Comparison of ENCODE assay signal across 2 cellular contexts in the genomic region with DNA sequence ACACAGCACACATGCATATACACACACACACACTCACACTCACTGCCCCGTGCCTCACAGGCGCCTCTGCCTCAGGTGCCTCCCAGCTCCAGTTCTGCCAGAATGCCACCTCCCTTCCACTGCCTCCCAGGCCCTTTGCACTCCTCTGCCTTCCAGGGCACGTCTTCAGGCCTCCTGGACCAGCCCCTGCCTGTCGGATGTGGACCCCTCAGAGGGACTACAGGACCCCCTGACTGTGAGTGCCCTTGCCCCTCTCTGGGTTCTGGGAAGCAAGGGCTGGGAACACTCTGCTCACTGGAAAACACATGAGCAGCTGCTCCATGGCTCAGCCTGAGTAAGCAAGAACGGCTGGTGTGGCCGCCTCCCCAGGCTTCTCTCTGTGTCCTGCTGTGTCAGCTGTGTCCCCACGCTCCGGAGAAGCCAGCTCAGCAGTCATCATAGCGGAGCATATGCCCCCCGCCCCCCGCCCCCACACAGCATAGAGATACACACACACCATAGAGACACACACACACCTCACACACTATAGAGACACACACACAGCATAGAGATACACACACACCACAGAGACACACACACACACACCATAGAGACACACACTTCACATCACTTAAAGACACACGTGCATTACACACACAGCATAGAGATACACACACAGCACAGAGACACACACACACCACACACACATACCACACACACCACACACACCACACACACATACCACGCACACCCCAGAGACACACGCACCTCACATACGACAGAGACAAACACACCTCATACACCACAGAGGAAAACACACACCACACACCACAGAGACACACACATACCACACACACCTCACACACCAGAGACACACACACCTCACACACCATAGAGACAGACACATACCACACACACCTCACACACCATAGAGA.
TF ChIP-seq lines count a peak whose summit lies in the region.

No MANE protein-coding gene starts in this region.

TF ChIP-seq in GM23338, 12 proteins besides CTCF, POLR2A, EP300 and RAD21 (continues in another document):
- TF ChIP-seq STAT1 (IDR thresholded peaks at IDR 0.05; ENCODE audit: unreplicated experiment) (no peak), EZH2phosphoT487 (IDR thresholded peaks at IDR 0.05; ENCODE audit: unreplicated experiment) (no peak), ZNF331 (CRISPR knock-in tag; IDR thresholded peaks at IDR 0.05; ENCODE audit: low read depth) (no peak), JUNB (IDR thresholded peaks at IDR 0.05; ENCODE audit: unreplicated experiment) (no peak), CREB1 (CRISPR knock-in tag; IDR thresholded peaks at IDR 0.05; ENCODE audit: low read depth) (no peak)
- TF ChIP-seq, protein P1, sequence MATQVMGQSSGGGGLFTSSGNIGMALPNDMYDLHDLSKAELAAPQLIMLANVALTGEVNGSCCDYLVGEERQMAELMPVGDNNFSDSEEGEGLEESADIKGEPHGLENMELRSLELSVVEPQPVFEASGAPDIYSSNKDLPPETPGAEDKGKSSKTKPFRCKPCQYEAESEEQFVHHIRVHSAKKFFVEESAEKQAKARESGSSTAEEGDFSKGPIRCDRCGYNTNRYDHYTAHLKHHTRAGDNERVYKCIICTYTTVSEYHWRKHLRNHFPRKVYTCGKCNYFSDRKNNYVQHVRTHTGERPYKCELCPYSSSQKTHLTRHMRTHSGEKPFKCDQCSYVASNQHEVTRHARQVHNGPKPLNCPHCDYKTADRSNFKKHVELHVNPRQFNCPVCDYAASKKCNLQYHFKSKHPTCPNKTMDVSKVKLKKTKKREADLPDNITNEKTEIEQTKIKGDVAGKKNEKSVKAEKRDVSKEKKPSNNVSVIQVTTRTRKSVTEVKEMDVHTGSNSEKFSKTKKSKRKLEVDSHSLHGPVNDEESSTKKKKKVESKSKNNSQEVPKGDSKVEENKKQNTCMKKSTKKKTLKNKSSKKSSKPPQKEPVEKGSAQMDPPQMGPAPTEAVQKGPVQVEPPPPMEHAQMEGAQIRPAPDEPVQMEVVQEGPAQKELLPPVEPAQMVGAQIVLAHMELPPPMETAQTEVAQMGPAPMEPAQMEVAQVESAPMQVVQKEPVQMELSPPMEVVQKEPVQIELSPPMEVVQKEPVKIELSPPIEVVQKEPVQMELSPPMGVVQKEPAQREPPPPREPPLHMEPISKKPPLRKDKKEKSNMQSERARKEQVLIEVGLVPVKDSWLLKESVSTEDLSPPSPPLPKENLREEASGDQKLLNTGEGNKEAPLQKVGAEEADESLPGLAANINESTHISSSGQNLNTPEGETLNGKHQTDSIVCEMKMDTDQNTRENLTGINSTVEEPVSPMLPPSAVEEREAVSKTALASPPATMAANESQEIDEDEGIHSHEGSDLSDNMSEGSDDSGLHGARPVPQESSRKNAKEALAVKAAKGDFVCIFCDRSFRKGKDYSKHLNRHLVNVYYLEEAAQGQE (IDR thresholded peaks at IDR 0.05; ENCODE audit: unreplicated experiment), result no peak
- TF ChIP-seq, protein P2, sequence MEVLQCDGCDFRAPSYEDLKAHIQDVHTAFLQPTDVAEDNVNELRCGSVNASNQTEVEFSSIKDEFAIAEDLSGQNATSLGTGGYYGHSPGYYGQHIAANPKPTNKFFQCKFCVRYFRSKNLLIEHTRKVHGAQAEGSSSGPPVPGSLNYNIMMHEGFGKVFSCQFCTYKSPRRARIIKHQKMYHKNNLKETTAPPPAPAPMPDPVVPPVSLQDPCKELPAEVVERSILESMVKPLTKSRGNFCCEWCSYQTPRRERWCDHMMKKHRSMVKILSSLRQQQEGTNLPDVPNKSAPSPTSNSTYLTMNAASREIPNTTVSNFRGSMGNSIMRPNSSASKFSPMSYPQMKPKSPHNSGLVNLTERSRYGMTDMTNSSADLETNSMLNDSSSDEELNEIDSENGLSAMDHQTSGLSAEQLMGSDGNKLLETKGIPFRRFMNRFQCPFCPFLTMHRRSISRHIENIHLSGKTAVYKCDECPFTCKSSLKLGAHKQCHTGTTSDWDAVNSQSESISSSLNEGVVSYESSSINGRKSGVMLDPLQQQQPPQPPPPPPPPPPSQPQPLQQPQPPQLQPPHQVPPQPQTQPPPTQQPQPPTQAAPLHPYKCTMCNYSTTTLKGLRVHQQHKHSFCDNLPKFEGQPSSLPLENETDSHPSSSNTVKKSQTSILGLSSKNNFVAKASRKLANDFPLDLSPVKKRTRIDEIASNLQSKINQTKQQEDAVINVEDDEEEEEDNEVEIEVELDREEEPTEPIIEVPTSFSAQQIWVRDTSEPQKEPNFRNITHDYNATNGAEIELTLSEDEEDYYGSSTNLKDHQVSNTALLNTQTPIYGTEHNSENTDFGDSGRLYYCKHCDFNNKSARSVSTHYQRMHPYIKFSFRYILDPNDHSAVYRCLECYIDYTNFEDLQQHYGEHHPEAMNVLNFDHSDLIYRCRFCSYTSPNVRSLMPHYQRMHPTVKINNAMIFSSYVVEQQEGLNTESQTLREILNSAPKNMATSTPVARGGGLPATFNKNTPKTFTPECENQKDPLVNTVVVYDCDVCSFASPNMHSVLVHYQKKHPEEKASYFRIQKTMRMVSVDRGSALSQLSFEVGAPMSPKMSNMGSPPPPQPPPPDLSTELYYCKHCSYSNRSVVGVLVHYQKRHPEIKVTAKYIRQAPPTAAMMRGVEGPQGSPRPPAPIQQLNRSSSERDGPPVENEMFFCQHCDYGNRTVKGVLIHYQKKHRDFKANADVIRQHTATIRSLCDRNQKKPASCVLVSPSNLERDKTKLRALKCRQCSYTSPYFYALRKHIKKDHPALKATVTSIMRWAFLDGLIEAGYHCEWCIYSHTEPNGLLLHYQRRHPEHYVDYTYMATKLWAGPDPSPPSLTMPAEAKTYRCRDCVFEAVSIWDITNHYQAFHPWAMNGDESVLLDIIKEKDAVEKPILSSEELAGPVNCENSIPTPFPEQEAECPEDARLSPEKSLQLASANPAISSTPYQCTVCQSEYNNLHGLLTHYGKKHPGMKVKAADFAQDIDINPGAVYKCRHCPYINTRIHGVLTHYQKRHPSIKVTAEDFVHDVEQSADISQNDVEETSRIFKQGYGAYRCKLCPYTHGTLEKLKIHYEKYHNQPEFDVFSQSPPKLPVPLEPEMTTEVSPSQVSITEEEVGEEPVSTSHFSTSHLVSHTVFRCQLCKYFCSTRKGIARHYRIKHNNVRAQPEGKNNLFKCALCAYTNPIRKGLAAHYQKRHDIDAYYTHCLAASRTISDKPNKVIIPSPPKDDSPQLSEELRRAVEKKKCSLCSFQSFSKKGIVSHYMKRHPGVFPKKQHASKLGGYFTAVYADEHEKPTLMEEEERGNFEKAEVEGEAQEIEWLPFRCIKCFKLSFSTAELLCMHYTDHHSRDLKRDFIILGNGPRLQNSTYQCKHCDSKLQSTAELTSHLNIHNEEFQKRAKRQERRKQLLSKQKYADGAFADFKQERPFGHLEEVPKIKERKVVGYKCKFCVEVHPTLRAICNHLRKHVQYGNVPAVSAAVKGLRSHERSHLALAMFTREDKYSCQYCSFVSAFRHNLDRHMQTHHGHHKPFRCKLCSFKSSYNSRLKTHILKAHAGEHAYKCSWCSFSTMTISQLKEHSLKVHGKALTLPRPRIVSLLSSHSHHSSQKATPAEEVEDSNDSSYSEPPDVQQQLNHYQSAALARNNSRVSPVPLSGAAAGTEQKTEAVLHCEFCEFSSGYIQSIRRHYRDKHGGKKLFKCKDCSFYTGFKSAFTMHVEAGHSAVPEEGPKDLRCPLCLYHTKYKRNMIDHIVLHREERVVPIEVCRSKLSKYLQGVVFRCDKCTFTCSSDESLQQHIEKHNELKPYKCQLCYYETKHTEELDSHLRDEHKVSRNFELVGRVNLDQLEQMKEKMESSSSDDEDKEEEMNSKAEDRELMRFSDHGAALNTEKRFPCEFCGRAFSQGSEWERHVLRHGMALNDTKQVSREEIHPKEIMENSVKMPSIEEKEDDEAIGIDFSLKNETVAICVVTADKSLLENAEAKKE (CRISPR knock-in tag; IDR thresholded peaks at IDR 0.05), result no peak

TF ChIP-seq in K562, 482 proteins besides CTCF, POLR2A, EP300 and RAD21:
- TF ChIP-seq KLF13 (tag; IDR thresholded peaks at IDR 0.05; ENCODE audit: borderline replicate concordance, low read depth), result no peak
- no peak for TF ChIP-seq ELF2 (CRISPR knock-in tag; IDR thresholded peaks at IDR 0.05)
- TF ChIP-seq, protein P3, sequence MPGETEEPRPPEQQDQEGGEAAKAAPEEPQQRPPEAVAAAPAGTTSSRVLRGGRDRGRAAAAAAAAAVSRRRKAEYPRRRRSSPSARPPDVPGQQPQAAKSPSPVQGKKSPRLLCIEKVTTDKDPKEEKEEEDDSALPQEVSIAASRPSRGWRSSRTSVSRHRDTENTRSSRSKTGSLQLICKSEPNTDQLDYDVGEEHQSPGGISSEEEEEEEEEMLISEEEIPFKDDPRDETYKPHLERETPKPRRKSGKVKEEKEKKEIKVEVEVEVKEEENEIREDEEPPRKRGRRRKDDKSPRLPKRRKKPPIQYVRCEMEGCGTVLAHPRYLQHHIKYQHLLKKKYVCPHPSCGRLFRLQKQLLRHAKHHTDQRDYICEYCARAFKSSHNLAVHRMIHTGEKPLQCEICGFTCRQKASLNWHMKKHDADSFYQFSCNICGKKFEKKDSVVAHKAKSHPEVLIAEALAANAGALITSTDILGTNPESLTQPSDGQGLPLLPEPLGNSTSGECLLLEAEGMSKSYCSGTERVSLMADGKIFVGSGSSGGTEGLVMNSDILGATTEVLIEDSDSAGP (CRISPR knock-in tag; IDR thresholded peaks at IDR 0.05), result peak; percentile 72
- TF ChIP-seq RBM39 (optimal IDR thresholded peaks at IDR 0.05; ENCODE audit: low read depth, low read length), result no peak
- TF ChIP-seq C11orf30 (IDR thresholded peaks at IDR 0.05; ENCODE audit: low read depth), result peak; percentile 14; the same call in 1 of the 2 replicates
- TF ChIP-seq MAFG (tag; conservative IDR thresholded peaks at IDR 0.05), result 0 out of 2 replicates have a peak, but pooled peaks have one; percentile 14
- TF ChIP-seq, protein P4, sequence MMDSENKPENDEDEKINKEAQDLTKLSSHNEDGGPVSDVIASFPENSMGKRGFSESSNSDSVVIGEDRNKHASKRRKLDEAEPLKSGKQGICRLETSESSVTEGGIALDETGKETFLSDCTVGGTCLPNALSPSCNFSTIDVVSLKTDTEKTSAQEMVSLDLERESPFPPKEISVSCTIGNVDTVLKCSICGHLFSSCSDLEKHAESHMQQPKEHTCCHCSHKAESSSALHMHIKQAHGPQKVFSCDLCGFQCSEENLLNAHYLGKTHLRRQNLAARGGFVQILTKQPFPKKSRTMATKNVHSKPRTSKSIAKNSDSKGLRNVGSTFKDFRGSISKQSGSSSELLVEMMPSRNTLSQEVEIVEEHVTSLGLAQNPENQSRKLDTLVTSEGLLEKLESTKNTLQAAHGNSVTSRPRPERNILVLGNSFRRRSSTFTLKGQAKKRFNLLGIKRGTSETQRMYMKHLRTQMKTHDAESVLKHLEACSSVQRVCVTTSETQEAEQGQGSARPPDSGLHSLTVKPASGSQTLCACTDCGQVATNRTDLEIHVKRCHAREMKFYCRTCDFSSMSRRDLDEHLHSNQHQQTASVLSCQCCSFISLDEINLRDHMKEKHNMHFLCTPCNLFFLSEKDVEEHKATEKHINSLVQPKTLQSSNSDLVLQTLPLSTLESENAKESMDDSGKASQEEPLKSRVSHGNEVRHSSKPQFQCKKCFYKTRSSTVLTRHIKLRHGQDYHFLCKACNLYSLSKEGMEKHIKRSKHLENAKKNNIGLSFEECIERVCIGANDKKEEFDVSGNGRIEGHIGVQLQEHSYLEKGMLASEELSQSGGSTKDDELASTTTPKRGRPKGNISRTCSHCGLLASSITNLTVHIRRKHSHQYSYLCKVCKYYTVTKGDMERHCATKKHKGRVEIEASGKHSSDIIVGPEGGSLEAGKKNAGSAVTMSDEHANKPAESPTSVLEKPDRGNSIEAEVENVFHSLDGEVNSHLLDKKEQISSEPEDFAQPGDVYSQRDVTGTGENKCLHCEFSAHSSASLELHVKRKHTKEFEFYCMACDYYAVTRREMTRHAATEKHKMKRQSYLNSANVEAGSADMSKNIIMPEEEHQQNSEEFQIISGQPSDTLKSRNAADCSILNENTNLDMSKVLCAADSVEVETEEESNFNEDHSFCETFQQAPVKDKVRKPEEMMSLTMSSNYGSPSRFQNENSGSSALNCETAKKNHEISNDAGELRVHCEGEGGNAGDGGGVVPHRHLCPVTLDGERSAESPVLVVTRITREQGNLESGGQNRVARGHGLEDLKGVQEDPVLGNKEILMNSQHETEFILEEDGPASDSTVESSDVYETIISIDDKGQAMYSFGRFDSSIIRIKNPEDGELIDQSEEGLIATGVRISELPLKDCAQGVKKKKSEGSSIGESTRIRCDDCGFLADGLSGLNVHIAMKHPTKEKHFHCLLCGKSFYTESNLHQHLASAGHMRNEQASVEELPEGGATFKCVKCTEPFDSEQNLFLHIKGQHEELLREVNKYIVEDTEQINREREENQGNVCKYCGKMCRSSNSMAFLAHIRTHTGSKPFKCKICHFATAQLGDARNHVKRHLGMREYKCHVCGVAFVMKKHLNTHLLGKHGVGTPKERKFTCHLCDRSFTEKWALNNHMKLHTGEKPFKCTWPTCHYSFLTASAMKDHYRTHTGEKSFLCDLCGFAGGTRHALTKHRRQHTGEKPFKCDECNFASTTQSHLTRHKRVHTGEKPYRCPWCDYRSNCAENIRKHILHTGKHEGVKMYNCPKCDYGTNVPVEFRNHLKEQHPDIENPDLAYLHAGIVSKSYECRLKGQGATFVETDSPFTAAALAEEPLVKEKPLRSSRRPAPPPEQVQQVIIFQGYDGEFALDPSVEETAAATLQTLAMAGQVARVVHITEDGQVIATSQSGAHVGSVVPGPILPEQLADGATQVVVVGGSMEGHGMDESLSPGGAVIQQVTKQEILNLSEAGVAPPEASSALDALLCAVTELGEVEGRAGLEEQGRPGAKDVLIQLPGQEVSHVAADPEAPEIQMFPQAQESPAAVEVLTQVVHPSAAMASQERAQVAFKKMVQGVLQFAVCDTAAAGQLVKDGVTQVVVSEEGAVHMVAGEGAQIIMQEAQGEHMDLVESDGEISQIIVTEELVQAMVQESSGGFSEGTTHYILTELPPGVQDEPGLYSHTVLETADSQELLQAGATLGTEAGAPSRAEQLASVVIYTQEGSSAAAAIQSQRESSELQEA (IDR thresholded peaks at IDR 0.05; ENCODE audit: low read depth), result no peak
- TF ChIP-seq, protein P5, sequence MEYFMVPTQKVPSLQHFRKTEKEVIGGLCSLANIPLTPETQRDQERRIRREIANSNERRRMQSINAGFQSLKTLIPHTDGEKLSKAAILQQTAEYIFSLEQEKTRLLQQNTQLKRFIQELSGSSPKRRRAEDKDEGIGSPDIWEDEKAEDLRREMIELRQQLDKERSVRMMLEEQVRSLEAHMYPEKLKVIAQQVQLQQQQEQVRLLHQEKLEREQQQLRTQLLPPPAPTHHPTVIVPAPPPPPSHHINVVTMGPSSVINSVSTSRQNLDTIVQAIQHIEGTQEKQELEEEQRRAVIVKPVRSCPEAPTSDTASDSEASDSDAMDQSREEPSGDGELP (CRISPR knock-in tag; IDR thresholded peaks at IDR 0.05; ENCODE audit: borderline replicate concordance), result peak; percentile 55; the same call in 1 of the 2 replicates
- TF ChIP-seq MTA2 (IDR thresholded peaks at IDR 0.05; ENCODE audit: low read depth), result no peak
- no peak for TF ChIP-seq MYNN (IDR thresholded peaks at IDR 0.05)
- no peak for TF ChIP-seq MYNN (CRISPR knock-in tag; IDR thresholded peaks at IDR 0.05)
- TF ChIP-seq EGR1 (conservative IDR thresholded peaks at IDR 0.05), result peak; percentile 29; the same call in 1 of the 2 replicates
